1 cellular context compared by ENCODE assay signal in genomic region chr12:31035944-31036665, GRCh38.
TF ChIP-seq lines count a peak whose summit lies in the region.

No MANE protein-coding gene starts in this region.

TF ChIP-seq in GM23338, 12 proteins besides CTCF, POLR2A, EP300 and RAD21 (continued from another document):
- TF ChIP-seq EZH2 (IDR thresholded peaks at IDR 0.05; ENCODE audit: low read depth, unreplicated experiment) (no peak), EZH2phosphoT487 (IDR thresholded peaks at IDR 0.05; ENCODE audit: unreplicated experiment) (no peak), NANOG (IDR thresholded peaks at IDR 0.05; ENCODE audit: borderline replicate concordance) (no peak), ETS1 (IDR thresholded peaks at IDR 0.05) (no peak), CREB1 (CRISPR knock-in tag; IDR thresholded peaks at IDR 0.05; ENCODE audit: low read depth) (no peak), POLR2AphosphoS5 (IDR thresholded peaks at IDR 0.05; ENCODE audit: low read depth) (no peak), ZNF331 (CRISPR knock-in tag; IDR thresholded peaks at IDR 0.05; ENCODE audit: low read depth) (no peak), REST (IDR thresholded peaks at IDR 0.05; ENCODE audit: unreplicated experiment) (no peak), JUNB (IDR thresholded peaks at IDR 0.05; ENCODE audit: unreplicated experiment) (no peak), STAT1 (IDR thresholded peaks at IDR 0.05; ENCODE audit: unreplicated experiment) (no peak)
